Comparison of ENCODE assay signal across 8 cellular contexts in genomic region chr16:48244863-48245195, GRCh38. TPM values are rescaled to one million over a fixed set of nuclear protein-coding genes. Genes with fewer than 3 reads are reported as not detected.
DNase-seq lines count a peak whose midpoint lies in the region; ATAC-seq and TF ChIP-seq lines count a peak whose summit lies in the region.

No MANE protein-coding gene starts in this region.

- no peak for TF ChIP-seq POLR2A in gastroesophageal sphincter (IDR thresholded peaks at IDR 0.05)

- peak overlapping the region; percentile 86 for H3K27ac ChIP-seq in VCaP
- H3K27ac ChIP-seq in gastroesophageal sphincter, result peak overlapping the region; percentile 70 to 92 (median 90)
- H3K27ac ChIP-seq in skeletal muscle tissue (ENCODE audit: low read depth, low read length), result peak overlapping the region; percentile 77

- H3K4me3 ChIP-seq in H7 (ENCODE audit: insufficient read depth, low read depth, low read length) (peak overlapping the region; percentile 94), gastroesophageal sphincter (peak overlapping the region; percentile 80 to 95), skeletal muscle tissue (ENCODE audit: low read length in 3 of 3) (peak overlapping the region; percentile 90 to 99 (median 96))

- DNase-seq in H7, result no peak
- no peak for DNase-seq in NK-92 (lab: John Stamatoyannopoulos, UW; ENCODE audit: unreplicated experiment)

- no peaks in the 10 kb centered on the region for H3K27me3 ChIP-seq in H7 (ENCODE audit: control insufficient read depth, insufficient read depth, low read length)
- no peaks in the 10 kb centered on the region for H3K27me3 ChIP-seq in gastroesophageal sphincter
- no peaks in the 10 kb centered on the region for H3K27me3 ChIP-seq in skeletal muscle tissue (ENCODE audit: control insufficient read depth in 3 of 3, insufficient read depth in 3 of 3, low read length in 3 of 3)

- H3K9ac ChIP-seq in skeletal muscle tissue (ENCODE audit: low read depth in 1 of 3, low read length in 3 of 3), result peak overlapping the region; percentile 75 to 97 (median 95)

- no peak for ATAC-seq in gastroesophageal sphincter
- ATAC-seq in GM21526 (IDR thresholded peaks at IDR 0.05; ENCODE audit: low FRiP score, unreplicated experiment), result no peak
- ATAC-seq in HG03159 (IDR thresholded peaks at IDR 0.05; ENCODE audit: unreplicated experiment), result no peak
- no peak for ATAC-seq in GM18909 (IDR thresholded peaks at IDR 0.05; ENCODE audit: poor library complexity, unreplicated experiment)

- no peaks in the 10 kb centered on the region for H3K36me3 ChIP-seq in H7 (replicated peaks; ENCODE audit: control insufficient read depth, insufficient read depth, low read length)
- H3K36me3 ChIP-seq in gastroesophageal sphincter, result no peaks in the 10 kb centered on the region
- peaks cover 0 to 4% (median 0%) of the 10 kb centered on the region in 3 donors for H3K36me3 ChIP-seq in skeletal muscle tissue (ENCODE audit: control insufficient read depth in 3 of 3, insufficient read depth in 3 of 3, low read length in 3 of 3)

- no peak for TF ChIP-seq EP300 in gastroesophageal sphincter (IDR thresholded peaks at IDR 0.05)

- H3K9me3 ChIP-seq in gastroesophageal sphincter (no peaks in the 10 kb centered on the region), skeletal muscle tissue (ENCODE audit: control insufficient read depth in 3 of 3, low read length in 3 of 3) (no peaks in the 10 kb centered on the region)

- H3K4me1 ChIP-seq in gastroesophageal sphincter (peaks cover 5 to 46% (median 21%) of the 10 kb centered on the region in 3 donors), skeletal muscle tissue (ENCODE audit: control insufficient read depth in 3 of 3, insufficient read depth in 3 of 3, low read length in 3 of 3) (peaks cover 18 to 28% (median 23%) of the 10 kb centered on the region in 3 donors)

- WGBS in gastroesophageal sphincter (ENCODE audit: low coverage in 1 of 2), 2 donors, result 2 to 3% methylated on average over 8 of the region's 8 CpGs

- TF ChIP-seq CTCF in VCaP (conservative IDR thresholded peaks at IDR 0.05) (no peak), gastroesophageal sphincter (IDR thresholded peaks at IDR 0.05) (no peak)

RNA-seq across cellular contexts. Expression of gene LONP2, which starts 0.7 kb away (rescaled TPM):
- 26.4 and 35.5 TPM in 2 replicates for total RNA-seq in H7 (2014; rRNA removed; shearing (Covaris generic))
- total RNA-seq in gastroesophageal sphincter, result 10 to 100 TPM; 61.5 to 83.7 (median 72.3) TPM
- total RNA-seq in skeletal muscle tissue, result 44.4 TPM

RNA-seq across cellular contexts. Expression of gene ABCC11, which starts 2.5 kb away (rescaled TPM):
- 0.03 TPM in 1 of 2 replicates, not detected in the other for total RNA-seq in H7 (2014; rRNA removed; shearing (Covaris generic))
- total RNA-seq in gastroesophageal sphincter (not detected), skeletal muscle tissue (not detected)
